24 cellular contexts compared by ENCODE assay signal in the genomic region with DNA sequence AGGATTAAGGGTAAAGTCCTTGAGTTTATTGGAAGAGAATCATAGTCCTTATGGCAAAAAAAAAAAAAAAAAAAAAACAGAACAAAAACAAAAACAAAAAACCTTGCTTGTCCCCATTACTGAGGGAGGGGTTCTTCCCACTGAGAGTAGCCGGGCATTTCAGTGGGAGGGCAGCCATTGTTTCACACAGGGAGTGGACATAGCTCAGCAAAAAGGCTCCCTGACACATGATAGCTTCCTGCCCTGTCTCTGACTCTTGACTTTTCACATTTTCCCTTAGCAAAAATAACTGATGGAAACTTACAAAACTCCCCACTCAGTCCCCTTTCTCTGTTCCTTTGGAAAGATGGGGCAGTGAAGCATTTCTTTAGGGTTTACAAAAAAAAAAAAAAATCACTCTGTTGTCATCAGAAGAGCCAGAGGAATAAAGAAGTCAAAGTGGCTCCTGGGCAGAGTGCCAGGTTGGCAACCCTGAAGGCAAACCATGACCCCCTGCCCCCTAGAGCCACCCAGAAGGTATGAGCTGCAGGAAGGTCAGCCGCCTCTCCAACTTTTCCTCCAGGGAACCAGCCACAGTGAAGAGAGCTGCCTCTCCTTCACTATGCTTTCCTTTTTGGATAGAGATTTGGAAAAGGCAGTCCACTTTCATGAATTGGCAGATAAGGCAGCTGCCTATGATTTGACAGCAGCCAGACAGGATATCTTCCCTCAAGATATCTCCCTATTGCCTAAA.
DNase-seq lines count a peak whose midpoint lies in the region; ATAC-seq, FAIRE-seq and TF ChIP-seq lines count a peak whose summit lies in the region.
"Had no signal": no experiment of that assay in that cellular context is flagged by ENCODE, and none has a peak within 500 bp of the region (broad histone marks: within the 10 kb centered on the region; RNA-seq: fewer than 3 reads in every experiment).

No MANE protein-coding gene starts in this region.

- ATAC-seq in activated CD4-positive, CD25-positive, alpha-beta regulatory T cell treated with anti-CD3 and anti-CD28 coated beads, Interleukin-2, amount 50 U/mL, for 24 hours = no peak
- ATAC-seq: A549; activated CD8-positive, alpha-beta T cell treated with anti-CD3 and anti-CD28 coated beads for 36 hours; natural killer cell treated with Interleukin-12 subunit alpha and Interleukin-12 subunit beta and Interleukin-15 and Interleukin-18, amount 100 ng/mL, for 72 hours; stimulated activated memory B cell treated with anti-CD40 and anti-IgM and Interleukin-4, amounts not matched to agents 10 μg/mL and 1 μg/mL and 100 μg/mL, for 72 hours had no signal

- no peaks in the 10 kb centered on the region for H3K9me1 ChIP-seq in endothelial cell of umbilical vein (replicated peaks; ENCODE audit: control insufficient read depth, extremely low read depth, insufficient read depth, low read length)

- DNase-seq in NCI-H1417 (lab: John Stamatoyannopoulos, UW) (peak in 2 of 3 experiments; percentile 14 to 58), NCI-H1417 treated with DMSO at 0.1 percent for 48 hours (lab: John Stamatoyannopoulos, UW) (no peak), NCI-H1092 treated with DMSO at 0.1 percent for 48 hours (lab: John Stamatoyannopoulos, UW) (peak; percentile 51), endothelial cell of umbilical vein (ENCODE audit: low read depth, low spot score) (peak; percentile 60), lung microvascular endothelial cell (ENCODE audit: low read depth in 2 of 2) (peak; percentile 17 to 40), medulla oblongata (ENCODE audit: extremely low spot score) (no peak)
- DNase-seq in activated CD4-positive, alpha-beta T cell treated with anti-CD3 and anti-CD28 coated beads, Interleukin-2, amount 10 ng/mL, durations not matched to agents 7 days and 5 days = no peak
- DNase-seq: activated CD4-positive, CD25-positive, alpha-beta regulatory T cell; activated CD8-positive, alpha-beta T cell treated with anti-CD3 and anti-CD28 coated beads for 36 hours; activated effector memory CD4-positive, alpha-beta T cell treated with Interleukin-2 at 50 U/mL for 16 hours; activated naive CD8-positive, alpha-beta T cell treated with anti-CD3 and anti-CD28 coated beads, Interleukin-2, amount 10 ng/mL, durations not matched to agents 7 days and 5 days; activated T-cell treated with anti-CD3 and anti-CD28 coated beads for 4 hours; immature natural killer cell; NCI-H1436 treated with DMSO at 0.1 percent for 48 hours; NCI-H774; retina; stimulated activated CD4-positive, alpha-beta T cell treated with anti-CD3 and anti-CD28 coated beads, Interleukin-4, amount 100 ng/mL, for 1 hour had no signal

- intact Hi-C loops in endothelial cell of umbilical vein (cut with micrococcal nuclease) = no loop called here

- no peaks in the 10 kb centered on the region for H3K27me3 Mint-ChIP-seq in activated CD4-positive, alpha-beta T cell treated with anti-CD3 and anti-CD28 coated beads, Interleukin-2, amount 10 ng/mL, durations not matched to agents 7 days and 5 days
- H3K27me3 Mint-ChIP-seq: activated CD8-positive, alpha-beta T cell treated with anti-CD3 and anti-CD28 coated beads for 36 hours; activated naive CD8-positive, alpha-beta T cell treated with anti-CD3 and anti-CD28 coated beads, Interleukin-2, amount 10 ng/mL, durations not matched to agents 7 days and 5 days; natural killer cell treated with Interleukin-12 subunit alpha and Interleukin-12 subunit beta and Interleukin-15 and Interleukin-18, amount 100 ng/mL, for 72 hours; stimulated activated memory B cell treated with anti-CD40 and anti-IgM and Interleukin-4, amounts not matched to agents 10 μg/mL and 1 μg/mL and 100 μg/mL, for 72 hours had no signal

- H3K4me2 ChIP-seq in endothelial cell of umbilical vein (ENCODE audit: insufficient read depth, low read length) = no peak overlapping the region
- H3K4me2 ChIP-seq: A549, hepatocyte had no signal

- peaks cover 9% of the 10 kb centered on the region for H3K4me1 ChIP-seq in endothelial cell of umbilical vein (ENCODE audit: control insufficient read depth, extremely low read depth, insufficient read depth, low read length)
- H3K4me1 ChIP-seq: A549 had no signal

- H3K9ac ChIP-seq in endothelial cell of umbilical vein (replicated peaks; ENCODE audit: extremely low read depth, insufficient read depth, low read length) = no peak overlapping the region

- dilution Hi-C loops in endothelial cell of umbilical vein (cut with MboI; ENCODE audit: extremely low pct_ligation_motif_present, low sequenced_read_pairs) = no loop called here

- no peaks in the 10 kb centered on the region for H3K27me3 ChIP-seq in endothelial cell of umbilical vein (ENCODE audit: control insufficient read depth in 2 of 2, insufficient read depth in 2 of 2, low read length in 2 of 2)
- H3K27me3 ChIP-seq: hepatocyte, ovary had no signal

- FAIRE-seq in endothelial cell of umbilical vein (lab: Jason Lieb, UNC) = peak; percentile 8
- FAIRE-seq: A549, GM12891 had no signal

- no peaks in the 10 kb centered on the region for H3K9me3 ChIP-seq in endothelial cell of umbilical vein (replicated peaks; ENCODE audit: control insufficient read depth, insufficient read depth, low read length)
- H3K9me3 ChIP-seq: A549, ovary had no signal

- H3K4me3 ChIP-seq in endothelial cell of umbilical vein (replicated peaks in 1 of 3; ENCODE audit: insufficient read depth in 1 of 3, low read depth in 1 of 3, low read length in 3 of 3) = no peak overlapping the region
- H3K4me3 ChIP-seq: A549, hepatocyte, ovary had no signal

- no peaks in the 10 kb centered on the region for H3K9me3 Mint-ChIP-seq in activated CD4-positive, alpha-beta T cell treated with anti-CD3 and anti-CD28 coated beads, Interleukin-2, amount 10 ng/mL, durations not matched to agents 7 days and 5 days
- H3K9me3 Mint-ChIP-seq: activated CD8-positive, alpha-beta T cell treated with anti-CD3 and anti-CD28 coated beads for 36 hours; activated naive CD8-positive, alpha-beta T cell treated with anti-CD3 and anti-CD28 coated beads, Interleukin-2, amount 10 ng/mL, durations not matched to agents 7 days and 5 days; immature natural killer cell; natural killer cell treated with Interleukin-12 subunit alpha and Interleukin-12 subunit beta and Interleukin-15 and Interleukin-18, amount 100 ng/mL, for 72 hours; stimulated activated memory B cell treated with anti-CD40 and anti-IgM and Interleukin-4, amounts not matched to agents 10 μg/mL and 1 μg/mL and 100 μg/mL, for 72 hours had no signal

- no TSS peak for BruUV-seq in endothelial cell of umbilical vein (replicated peaks; lab: Mats Ljungman, UMichigan)

- no peaks in the 10 kb centered on the region for H3K79me2 ChIP-seq in endothelial cell of umbilical vein (ENCODE audit: control insufficient read depth, insufficient read depth, low read length)
- H3K79me2 ChIP-seq: hepatocyte had no signal

- no peak overlapping the region for H3K27ac Mint-ChIP-seq in activated CD4-positive, alpha-beta T cell treated with anti-CD3 and anti-CD28 coated beads, Interleukin-2, amount 10 ng/mL, durations not matched to agents 7 days and 5 days
- H3K27ac Mint-ChIP-seq: activated CD8-positive, alpha-beta T cell treated with anti-CD3 and anti-CD28 coated beads for 36 hours; activated naive CD8-positive, alpha-beta T cell treated with anti-CD3 and anti-CD28 coated beads, Interleukin-2, amount 10 ng/mL, durations not matched to agents 7 days and 5 days; natural killer cell treated with Interleukin-12 subunit alpha and Interleukin-12 subunit beta and Interleukin-15 and Interleukin-18, amount 100 ng/mL, for 72 hours; stimulated activated memory B cell treated with anti-CD40 and anti-IgM and Interleukin-4, amounts not matched to agents 10 μg/mL and 1 μg/mL and 100 μg/mL, for 72 hours had no signal

- H3K36me3 ChIP-seq in endothelial cell of umbilical vein (ENCODE audit: control insufficient read depth in 2 of 2, extremely low read depth in 1 of 2, insufficient read depth in 2 of 2, low read length in 2 of 2) = no peaks in the 10 kb centered on the region
- H3K36me3 ChIP-seq: ovary had no signal

- no peak overlapping the region for H3K4me3 Mint-ChIP-seq in activated CD4-positive, alpha-beta T cell treated with anti-CD3 and anti-CD28 coated beads, Interleukin-2, amount 10 ng/mL, durations not matched to agents 7 days and 5 days
- H3K4me3 Mint-ChIP-seq: activated CD8-positive, alpha-beta T cell treated with anti-CD3 and anti-CD28 coated beads for 36 hours; activated naive CD8-positive, alpha-beta T cell treated with anti-CD3 and anti-CD28 coated beads, Interleukin-2, amount 10 ng/mL, durations not matched to agents 7 days and 5 days; immature natural killer cell; natural killer cell treated with Interleukin-12 subunit alpha and Interleukin-12 subunit beta and Interleukin-15 and Interleukin-18, amount 100 ng/mL, for 72 hours; stimulated activated memory B cell treated with anti-CD40 and anti-IgM and Interleukin-4, amounts not matched to agents 10 μg/mL and 1 μg/mL and 100 μg/mL, for 72 hours had no signal

- CTCF ChIA-PET in endothelial cell of umbilical vein (lab: Charles Lee) = interaction anchor here (0.7 to 1.8 kb wide), 4 partner anchors 9 to 25 kb away, joined by 3 to 11 read pairs (median 4); no protein-coding TSS in a partner anchor
- CTCF ChIA-PET in activated CD4-positive, alpha-beta T cell treated with anti-CD3 and anti-CD28 coated beads, Interleukin-2, amount 10 ng/mL, durations not matched to agents 7 days and 5 days (lab: Charles Lee) = interaction anchor here (0.8 to 1.6 kb wide), 4 partner anchors 9 to 272 kb away, joined by 3 to 5 read pairs (median 4); no protein-coding TSS in a partner anchor

- H3K4me1 Mint-ChIP-seq in activated CD4-positive, alpha-beta T cell treated with anti-CD3 and anti-CD28 coated beads, Interleukin-2, amount 10 ng/mL, durations not matched to agents 7 days and 5 days = peaks cover 8% of the 10 kb centered on the region
- H3K4me1 Mint-ChIP-seq: stimulated activated memory B cell treated with anti-CD40 and anti-IgM and Interleukin-4, amounts not matched to agents 10 μg/mL and 1 μg/mL and 100 μg/mL, for 72 hours had no signal

- no peak overlapping the region for H2AFZ ChIP-seq in endothelial cell of umbilical vein (ENCODE audit: low read depth, low read length)
- H2AFZ ChIP-seq: hepatocyte had no signal

- H3K36me3 Mint-ChIP-seq in activated CD4-positive, alpha-beta T cell treated with anti-CD3 and anti-CD28 coated beads, Interleukin-2, amount 10 ng/mL, durations not matched to agents 7 days and 5 days (ENCODE audit: low read depth) = no peaks in the 10 kb centered on the region
- H3K36me3 Mint-ChIP-seq: activated naive CD8-positive, alpha-beta T cell treated with anti-CD3 and anti-CD28 coated beads, Interleukin-2, amount 10 ng/mL, durations not matched to agents 7 days and 5 days; immature natural killer cell; natural killer cell treated with Interleukin-12 subunit alpha and Interleukin-12 subunit beta and Interleukin-15 and Interleukin-18, amount 100 ng/mL, for 72 hours; stimulated activated memory B cell treated with anti-CD40 and anti-IgM and Interleukin-4, amounts not matched to agents 10 μg/mL and 1 μg/mL and 100 μg/mL, for 72 hours had no signal

- TF ChIP-seq POLR2A in endothelial cell of umbilical vein (IDR thresholded peaks at IDR 0.05; ENCODE audit: low read depth, low read length) = no peak

- no peaks in the 10 kb centered on the region for H4K20me1 ChIP-seq in endothelial cell of umbilical vein (replicated peaks; ENCODE audit: control insufficient read depth, extremely low read depth, insufficient read depth, low read length)

- no peak overlapping the region for H3K27ac ChIP-seq in endothelial cell of umbilical vein (ENCODE audit: insufficient read depth, low read depth, low read length)
- H3K27ac ChIP-seq: A549, hepatocyte, ovary had no signal

- no peak for TF ChIP-seq CTCF in endothelial cell of umbilical vein (IDR thresholded peaks at IDR 0.05; ENCODE audit: extremely low read depth in 1 of 2, insufficient read depth in 1 of 2, low read depth in 1 of 2, low read length in 2 of 2)

- POLR2A ChIA-PET in endothelial cell of umbilical vein (lab: Charles Lee) = interaction anchor here (0.6 kb wide), 1 partner anchor 638 kb away, joined by 3 read pairs; no protein-coding TSS in a partner anchor
- POLR2A ChIA-PET in activated CD4-positive, alpha-beta T cell treated with anti-CD3 and anti-CD28 coated beads, Interleukin-2, amount 10 ng/mL, durations not matched to agents 7 days and 5 days (lab: Charles Lee) = no interaction called here

Comparison
In these comparisons a context has a peak if more than half of its experiments do, and no peak if none do; other contexts are left out.
1. DNase-seq: peak in NCI-H1417 (2 of 3), NCI-H1092 treated with DMSO at 0.1 percent for 48 hours (single experiment), endothelial cell of umbilical vein (single experiment) and lung microvascular endothelial cell (2 of 2); none in NCI-H1417 treated with DMSO at 0.1 percent for 48 hours (single experiment), medulla oblongata (single experiment) and activated CD4-positive, alpha-beta T cell treated with anti-CD3 and anti-CD28 coated beads, Interleukin-2, amount 10 ng/mL, durations not matched to agents 7 days and 5 days (single experiment).